Comparison of ENCODE assay signal across 8 cellular contexts in genomic region chr20:21125849-21126840, GRCh38. TPM values are rescaled to one million over a fixed set of nuclear protein-coding genes. Genes with fewer than 3 reads are reported as not detected.
DNase-seq lines count a peak whose midpoint lies in the region; ATAC-seq and TF ChIP-seq lines count a peak whose summit lies in the region.

KIZ (plus strand) TSS chr20:21126082; CDS start chr20:21126116, 34 bp downstream.

- H3K27me3 Mint-ChIP-seq in natural killer cell treated with Interleukin-12 subunit alpha and Interleukin-12 subunit beta and Interleukin-15 and Interleukin-18, amount 100 ng/mL, for 72 hours, result peaks cover 0 to 3% of the 10 kb centered on the region in 2 donors

- peaks cover 6% of the 10 kb centered on the region; the same call in 1 of the 2 replicates for H3F3A ChIP-seq in GM23248 (ENCODE audit: insufficient read depth)

- in situ Hi-C loops in GM23248 (cut with MboI), result no loop called here

- H2AFZ ChIP-seq in GM23248 (peak within 1 kb of the TSS; percentile 100), fibroblast of lung (ENCODE audit: low read length) (peak within 1 kb of the TSS; percentile 97)

- peaks cover 14 to 30% of the 10 kb centered on the region in 2 donors for H3K4me1 Mint-ChIP-seq in natural killer cell treated with Interleukin-12 subunit alpha and Interleukin-12 subunit beta and Interleukin-15 and Interleukin-18, amount 100 ng/mL, for 72 hours (ENCODE audit: low read depth in 2 of 2)

- H4K20me1 ChIP-seq in GM23248 (ENCODE audit: insufficient read depth), result no peaks in the 10 kb centered on the region
- H4K20me1 ChIP-seq in fibroblast of lung (ENCODE audit: control insufficient read depth, extremely low read depth, insufficient read depth, low read length), result no peaks in the 10 kb centered on the region

- 1 to 2% methylated on average over 47 to 73 of the region's 73 CpGs for WGBS in GM23248 (ENCODE audit: low coverage in 1 of 2, low lambda C conversion rate in 2 of 2, missing lambda C conversion rate in 2 of 2), 2 experiments

- H3K36me3 ChIP-seq in GM23248 (ENCODE audit: low read depth), result no peaks in the 10 kb centered on the region
- H3K36me3 ChIP-seq in fibroblast of lung (ENCODE audit: control insufficient read depth, insufficient read depth, low read length), result no peaks in the 10 kb centered on the region

- no peaks in the 10 kb centered on the region for H3K27me3 ChIP-seq in GM23248 (replicated peaks; ENCODE audit: insufficient read depth)
- H3K27me3 ChIP-seq in fibroblast of lung (ENCODE audit: control insufficient read depth, insufficient read depth, low read length), result no peaks in the 10 kb centered on the region

- peak within 1 kb of the TSS; percentile 72 to 95 for H3K27ac Mint-ChIP-seq in natural killer cell treated with Interleukin-12 subunit alpha and Interleukin-12 subunit beta and Interleukin-15 and Interleukin-18, amount 100 ng/mL, for 72 hours

- no peaks in the 10 kb centered on the region for H3K9me2 ChIP-seq in GM23248 (ENCODE audit: insufficient read depth)

- H3K36me3 Mint-ChIP-seq in natural killer cell treated with Interleukin-12 subunit alpha and Interleukin-12 subunit beta and Interleukin-15 and Interleukin-18, amount 100 ng/mL, for 72 hours, result no peaks in the 10 kb centered on the region

- DNase-seq in EH (ENCODE audit: low read depth) (peak; percentile 94), GM23248 (peak; percentile 99), Kasumi-1 (lab: John Stamatoyannopoulos, UW) (peak; percentile 84 to 93), RKO (ENCODE audit: low spot score) (peak; percentile 95), fibroblast of lung (ENCODE audit: low read depth in 2 of 2) (peak; percentile 93 to 94)
- DNase-seq in activated T-helper 1 cell treated with anti-CD3 and anti-CD28 coated beads, Interleukin-2, amount 50 U/mL, for 16 hours (ENCODE audit: low read depth in 1 of 2, low spot score in 1 of 2), result peak; percentile 96 to 97
- DNase-seq in natural killer cell treated with Interleukin-12 subunit alpha and Interleukin-12 subunit beta and Interleukin-15 and Interleukin-18, amount 100 ng/mL, for 72 hours (ENCODE audit: low spot score), result peak; percentile 98
- peak; percentile 99 for DNase-seq in stimulated activated naive CD8-positive, alpha-beta T cell treated with anti-CD3 and anti-CD28 coated beads, Interleukin-15, Interleukin-2, amounts not matched to agents 100 U/mL and 50 U/mL, for 24 hours

- peak within 1 kb of the TSS; percentile 85 for H3K4me3 Mint-ChIP-seq in natural killer cell treated with Interleukin-12 subunit alpha and Interleukin-12 subunit beta and Interleukin-15 and Interleukin-18, amount 100 ng/mL, for 72 hours

- peaks cover 27% of the 10 kb centered on the region for H3K79me2 ChIP-seq in GM23248 (ENCODE audit: insufficient read depth)
- H3K79me2 ChIP-seq in fibroblast of lung (ENCODE audit: control insufficient read depth, insufficient read depth, low read length), result no peaks in the 10 kb centered on the region

- peaks cover 8% of the 10 kb centered on the region for H3K4me1 ChIP-seq in GM23248 (ENCODE audit: insufficient read depth)
- H3K4me1 ChIP-seq in fibroblast of lung (ENCODE audit: control insufficient read depth, extremely low read depth, insufficient read depth, low read length), result no peaks in the 10 kb centered on the region

- H3K9me3 ChIP-seq in GM23248 (ENCODE audit: low read depth) (no peaks in the 10 kb centered on the region), fibroblast of lung (ENCODE audit: control insufficient read depth, insufficient read depth, low read depth, low read length) (no peaks in the 10 kb centered on the region)

- H3K27ac ChIP-seq in GM23248 (peak within 1 kb of the TSS; percentile 59), fibroblast of lung (ENCODE audit: insufficient read depth, low read length) (peak within 1 kb of the TSS; percentile 57)

- peak within 1 kb of the TSS; percentile 95 for H3K4me3 ChIP-seq in GM23248
- H3K4me3 ChIP-seq in fibroblast of lung (replicated peaks in 1 of 4; ENCODE audit: control extremely low read depth in 1 of 4, insufficient read depth in 1 of 4, low read depth in 3 of 4, low read length in 4 of 4), result peak within 1 kb of the TSS; percentile 57 to 95 (median 78)

- H3K9me3 Mint-ChIP-seq in natural killer cell treated with Interleukin-12 subunit alpha and Interleukin-12 subunit beta and Interleukin-15 and Interleukin-18, amount 100 ng/mL, for 72 hours, result no peaks in the 10 kb centered on the region

- peak within 1 kb of the TSS; percentile 98 for H3K4me2 ChIP-seq in GM23248 (ENCODE audit: unreplicated experiment)
- H3K4me2 ChIP-seq in fibroblast of lung (ENCODE audit: extremely low read depth, insufficient read depth, low read length), result peak within 1 kb of the TSS; percentile 95

- H3K9ac ChIP-seq in GM23248, result peak within 1 kb of the TSS; percentile 98
- peak within 1 kb of the TSS; percentile 74 for H3K9ac ChIP-seq in fibroblast of lung (ENCODE audit: insufficient read depth, low read length)

- peak; percentile 99 to 100 for ATAC-seq in natural killer cell treated with Interleukin-12 subunit alpha and Interleukin-12 subunit beta and Interleukin-15 and Interleukin-18, amount 100 ng/mL, for 72 hours
- peak; percentile 100 for ATAC-seq in stimulated activated naive CD8-positive, alpha-beta T cell treated with anti-CD3 and anti-CD28 coated beads, Interleukin-15, Interleukin-2, amounts not matched to agents 100 U/mL and 50 U/mL, for 24 hours

- TF ChIP-seq CTCF in fibroblast of lung (conservative IDR thresholded peaks at IDR 0.05 in 1 of 2, IDR thresholded peaks at IDR 0.05 in 1 of 2; ENCODE audit: low read depth in 1 of 2, low read length in 2 of 2), result peak; percentile 5 to 18

RNA-seq across cellular contexts. Expression of gene KIZ, which starts in this region (rescaled TPM):
- total RNA-seq in GM23248 (2014; rRNA removed; shearing (Covaris generic)), result 24.5 and 35.9 TPM in 2 replicates
- polyA plus RNA-seq in GM23248 (2016; fragmentation: Nextera tagmentation; extraction: Ambion mirVana), result 15.2 and 15.4 TPM in 2 replicates
- 23.5 and 25.9 TPM in 2 replicates for total RNA-seq in fibroblast of lung
- polyA plus RNA-seq in fibroblast of lung, result 7.0 and 11.5 TPM in 2 replicates
- polyA plus RNA-seq in fibroblast of lung (2012), result 5.3 and 8.4 TPM in 2 replicates
- polyA minus RNA-seq in fibroblast of lung (ENCODE audit: low replicate concordance), result 0.30 TPM in 1 of 2 replicates, not detected in the other
- total RNA-seq in natural killer cell treated with Interleukin-12 subunit alpha and Interleukin-12 subunit beta and Interleukin-15 and Interleukin-18, amount 100 ng/mL, for 72 hours, result 10 to 100 TPM; 10.5 to 20.6 TPM

Comparison
In these comparisons a context has a peak if more than half of its experiments do, and no peak if none do; other contexts are left out.
1. Peak in every context shown above with its lines: DNase-seq, ATAC-seq, H3K4me3 ChIP-seq and H3K27ac ChIP-seq.